Comparison of ENCODE assay signal across 19 cellular contexts in the genomic region with DNA sequence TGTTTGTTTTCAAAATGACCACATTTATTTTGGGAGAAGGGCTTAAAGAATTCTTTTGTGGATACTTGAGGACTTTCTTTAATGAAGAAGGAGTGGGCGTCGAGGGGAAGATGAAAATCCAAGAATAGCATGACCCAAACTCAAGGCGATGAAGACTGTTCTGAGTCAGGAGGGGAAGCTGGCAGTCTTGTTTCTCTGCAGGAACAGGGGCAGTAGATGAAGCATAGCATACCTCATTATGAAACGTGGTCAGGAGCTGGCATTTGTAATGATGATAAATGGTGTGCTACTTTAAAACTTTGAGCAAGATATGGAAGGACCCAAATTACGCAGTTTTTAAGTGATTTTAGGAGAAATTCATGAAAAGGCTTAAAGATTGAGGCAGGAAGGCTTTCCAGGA.
DNase-seq lines count a peak whose midpoint lies in the region; ATAC-seq, FAIRE-seq and TF ChIP-seq lines count a peak whose summit lies in the region.
"Had no signal": no experiment of that assay in that cellular context is flagged by ENCODE, and none has a peak within 500 bp of the region (broad histone marks: within the 10 kb centered on the region; RNA-seq: fewer than 3 reads in every experiment).

No MANE protein-coding gene starts in this region.

- H2AFZ ChIP-seq in H1 (ENCODE audit: low read length), result 0 out of 2 replicates have a peak overlapping the region, but pooled peaks have one; percentile 25
- H2AFZ ChIP-seq: GM23338 had no signal

- H3K27ac ChIP-seq in H1 (ENCODE audit: low read depth, low read length), result no peak overlapping the region

- FAIRE-seq in H1 (lab: Jason Lieb, UNC), result no peak
- FAIRE-seq: D721Med, HepG2 had no signal

- no peak overlapping the region for H4K5ac ChIP-seq in H1 (ENCODE audit: insufficient read length, low read depth, low read length)

- no peak overlapping the region for H3K4me3 ChIP-seq in GM12865 (ENCODE audit: low read depth, low read length)
- H3K4me3 ChIP-seq in H1 (ENCODE audit: extremely low read depth in 1 of 4, insufficient read depth in 2 of 4, low read depth in 3 of 4, low read length in 4 of 4), result no peak overlapping the region
- H3K4me3 ChIP-seq: GM23338 had no signal

- WGBS in H1 (ENCODE audit: extremely low coverage in 1 of 2, insufficient coverage in 1 of 2, insufficient read length in 1 of 2, insufficient replicate concordance in 2 of 2, low coverage in 1 of 2, low lambda C conversion rate in 2 of 2, missing lambda C conversion rate in 1 of 2), 2 experiments, result 90% methylated on average over 5 of the region's 5 CpGs; no CpG with 5 or more reads in 1 of the 2 experiments

- H3K36me3 ChIP-seq in H1 (ENCODE audit: control insufficient read depth in 2 of 4, insufficient read depth in 4 of 4, low read length in 3 of 4), result no peaks in the 10 kb centered on the region
- H3K36me3 ChIP-seq: BE2C had no signal

- H2BK20ac ChIP-seq in H1 (ENCODE audit: low read length), result no peak overlapping the region

- no peak overlapping the region for H4K8ac ChIP-seq in H1 (ENCODE audit: extremely low read depth, insufficient read depth, low read length)

- H3K4ac ChIP-seq in H1 (replicated peaks; ENCODE audit: insufficient read length, low read depth, low read length), result no peak overlapping the region

- H3K79me2 ChIP-seq in H1 (ENCODE audit: control insufficient read depth in 1 of 2, insufficient read depth in 2 of 2, low read length in 2 of 2), result no peaks in the 10 kb centered on the region

- peak; percentile 26 for DNase-seq in GM12865 (ENCODE audit: low read depth)
- DNase-seq in H1 (ENCODE audit: low read depth in 1 of 2, low spot score in 2 of 2), result no peak
- DNase-seq in NCI-H2029 treated with DMSO at 0.1 percent for 48 hours (lab: John Stamatoyannopoulos, UW), result no peak
- DNase-seq in NCI-H146 treated with DMSO at 0.1 percent for 48 hours (lab: John Stamatoyannopoulos, UW; ENCODE audit: unreplicated experiment), result no peak
- DNase-seq in NCI-H526 treated with DMSO at 0.1 percent for 48 hours (lab: John Stamatoyannopoulos, UW), result no peak
- DNase-seq: ACHN; BE2C; C1 segment of cervical spinal cord; CD4-positive, CD25-positive, alpha-beta regulatory T cell; CD8-positive, alpha-beta memory T cell; COR-L47; H9; Kasumi-1; KG1 had no signal

- no peak overlapping the region for H3K18ac ChIP-seq in H1 (ENCODE audit: extremely low read depth, low read length)

- no peak overlapping the region for H3K4me2 ChIP-seq in H1 (ENCODE audit: insufficient read depth in 1 of 2, low read depth in 2 of 2, low read length in 2 of 2)
- H3K4me2 ChIP-seq: GM23338 had no signal

- peak; percentile 66 for ATAC-seq in GM21529 (IDR thresholded peaks at IDR 0.05; ENCODE audit: unreplicated experiment)
- peak; percentile 91 for ATAC-seq in HG03442 (IDR thresholded peaks at IDR 0.05; ENCODE audit: unreplicated experiment)
- ATAC-seq: GM23338, HepG2 had no signal

- CTCF ChIA-PET in H1 (lab: Charles Lee; ENCODE audit: partially characterized antibody), result no interaction called here

- TF ChIP-seq RAD21 in H1 (IDR thresholded peaks at IDR 0.05 in 1 of 2, conservative IDR thresholded peaks at IDR 0.05 in 1 of 2; ENCODE audit: low read depth in 2 of 2, low read length in 2 of 2), result no peak

- POLR2A ChIA-PET in H1 (lab: Charles Lee; ENCODE audit: partially characterized antibody), result no interaction called here

- no peak overlapping the region for H2BK120ac ChIP-seq in H1 (replicated peaks; ENCODE audit: low read depth, low read length)

- no peak for TF ChIP-seq CTCF in GM12865 (IDR thresholded peaks at IDR 0.05; ENCODE audit: insufficient read depth, low read depth, low read length, missing control alignments)
- no peak for TF ChIP-seq CTCF in H1 (IDR thresholded peaks at IDR 0.05; ENCODE audit: control extremely low read depth in 1 of 3, insufficient read depth in 1 of 3, low read depth in 1 of 3, low read length in 3 of 3)

- no peaks in the 10 kb centered on the region for H3K79me1 ChIP-seq in H1 (ENCODE audit: low read depth, low read length)

- H2BK12ac ChIP-seq in H1 (ENCODE audit: low read depth, low read length), result no peak overlapping the region

- H3K9me3 ChIP-seq in H1 (ENCODE audit: insufficient read depth in 2 of 2, low read depth in 1 of 2, low read length in 1 of 2), result no peaks in the 10 kb centered on the region
- H3K9me3 ChIP-seq: BE2C had no signal

- H3K14ac ChIP-seq in H1 (ENCODE audit: insufficient read length), result no peak overlapping the region

- no peak overlapping the region for H3K9ac ChIP-seq in H1 (replicated peaks in 1 of 4; ENCODE audit: extremely low read depth in 1 of 4, low read depth in 3 of 4, low read length in 3 of 4)

- no peak overlapping the region for H2AK5ac ChIP-seq in H1 (ENCODE audit: low read depth, low read length)

- H4K20me1 ChIP-seq in H1 (replicated peaks in 1 of 2; ENCODE audit: control insufficient read depth in 1 of 2, insufficient read depth in 2 of 2, low read length in 2 of 2), result no peaks in the 10 kb centered on the region

- no peak overlapping the region for H3K23ac ChIP-seq in H1 (ENCODE audit: insufficient read length)

- no peak for TF ChIP-seq POLR2A in H1 (IDR thresholded peaks at IDR 0.05; ENCODE audit: control extremely low read depth in 1 of 2, low read depth in 2 of 2, low read length in 2 of 2)

- H3K27me3 ChIP-seq in H1 (replicated peaks in 1 of 4; ENCODE audit: control insufficient read depth in 3 of 4, extremely low read depth in 1 of 4, insufficient read depth in 3 of 4, low read length in 3 of 4), result no peaks in the 10 kb centered on the region
- H3K27me3 ChIP-seq: BE2C had no signal

- H3K56ac ChIP-seq in H1 (replicated peaks; ENCODE audit: insufficient read length, low read depth, low read length), result no peak overlapping the region

- TF ChIP-seq EP300 in H1 (IDR thresholded peaks at IDR 0.05; ENCODE audit: borderline replicate concordance in 1 of 2, low read depth in 2 of 2, low read length in 2 of 2), result no peak

- H3K23me2 ChIP-seq in H1 (ENCODE audit: low read depth, low read length), result no peaks in the 10 kb centered on the region

- H2BK15ac ChIP-seq in H1 (ENCODE audit: low read length), result no peak overlapping the region

- no peak overlapping the region for H2BK5ac ChIP-seq in H1 (ENCODE audit: low read depth, low read length)

- H4K91ac ChIP-seq in H1 (replicated peaks; ENCODE audit: insufficient read length, low read length), result no peak overlapping the region

- H3K4me1 ChIP-seq in H1 (replicated peaks in 1 of 4; ENCODE audit: control insufficient read depth in 3 of 4, insufficient read depth in 4 of 4, low read length in 3 of 4), result peaks cover 0 to 5% (median 2%) of the 10 kb centered on the region in 4 experiments; a peak in 2 of 7 replicates

TF ChIP-seq in H1, 55 proteins besides CTCF, POLR2A, EP300 and RAD21:
- TF ChIP-seq FOSL1 (IDR thresholded peaks at IDR 0.05; ENCODE audit: insufficient read depth, low read depth, low read length) (no peak), TBP (IDR thresholded peaks at IDR 0.05; ENCODE audit: low read depth, low read length) (no peak)
